21 cellular contexts compared by ENCODE assay signal in the genomic region with DNA sequence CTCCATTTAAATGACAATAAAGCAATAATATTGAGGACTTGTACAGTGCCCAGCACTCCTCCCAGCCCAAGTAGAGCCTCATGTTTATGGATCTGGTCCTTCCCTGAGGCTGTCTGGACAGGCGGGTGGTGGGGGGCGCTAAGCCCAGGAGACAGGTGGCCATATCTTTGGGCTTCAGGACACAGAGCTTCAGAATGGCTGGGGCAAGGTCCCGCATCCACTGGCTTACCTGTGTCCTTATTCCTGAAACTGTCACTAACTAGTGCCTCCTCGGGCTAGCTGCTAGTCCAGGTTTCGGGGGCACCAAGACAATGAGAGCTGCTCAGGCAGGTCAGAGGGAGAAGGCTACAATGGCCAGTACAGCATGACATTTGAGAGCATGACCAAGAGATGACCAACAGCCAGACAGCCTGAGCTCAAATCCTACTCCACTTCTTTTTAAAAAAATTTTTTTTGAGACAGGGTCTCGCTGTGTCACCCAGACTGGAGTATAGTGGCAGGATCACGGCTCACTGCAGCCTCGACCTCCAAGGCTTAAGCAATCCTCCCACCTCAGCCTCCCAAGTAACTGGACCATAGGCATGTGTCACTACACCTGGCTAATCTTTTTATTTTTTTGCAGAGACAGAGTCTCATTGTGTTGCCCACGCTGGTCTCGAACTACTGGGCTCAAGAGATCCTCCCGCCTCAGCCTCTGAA. TPM values are rescaled to one million over a fixed set of nuclear protein-coding genes. Genes with fewer than 3 reads are reported as not detected.
A peak's percentile ranks its signal among the peaks of the same experiment; 100 is the strongest.
DNase-seq lines count a peak whose midpoint lies in the region; ATAC-seq lines count a peak whose summit lies in the region.
"Had no signal": no experiment of that assay in that cellular context is flagged by ENCODE, and none has a peak within 500 bp of the region (broad histone marks: within the 10 kb centered on the region; RNA-seq: fewer than 3 reads in every experiment).

No MANE protein-coding gene starts in this region.

- H3K4me3 Mint-ChIP-seq in stimulated activated naive CD8-positive, alpha-beta T cell treated with anti-CD3 and anti-CD28 coated beads, Interleukin-15, Interleukin-2, amounts not matched to agents 100 ng/mL and 50 ng/mL, for 24 hours = no peak overlapping the region
- peak overlapping the region; percentile 2 for H3K4me3 Mint-ChIP-seq in activated naive CD8-positive, alpha-beta T cell
- H3K4me3 Mint-ChIP-seq: activated B cell treated with CpG ODN at 0.5 μM for 24 hours had no signal

- ATAC-seq in stimulated activated naive CD8-positive, alpha-beta T cell treated with anti-CD3 and anti-CD28 coated beads, Interleukin-15, Interleukin-2, amounts not matched to agents 100 U/mL and 50 U/mL, for 24 hours = no peak
- ATAC-seq: left lobe of liver, PC-3, right cardiac atrium had no signal

- H3K27ac ChIP-seq in temporal lobe (ENCODE audit: low read depth, low read length) = peak overlapping the region; percentile 75
- H3K27ac ChIP-seq: esophagus muscularis mucosa had no signal

- H3K27me3 Mint-ChIP-seq in stimulated activated naive CD8-positive, alpha-beta T cell treated with anti-CD3 and anti-CD28 coated beads, Interleukin-15, Interleukin-2, amounts not matched to agents 100 ng/mL and 50 ng/mL, for 24 hours = no peaks in the 10 kb centered on the region
- H3K27me3 Mint-ChIP-seq in activated naive CD8-positive, alpha-beta T cell = no peaks in the 10 kb centered on the region
- H3K27me3 Mint-ChIP-seq: activated B cell treated with CpG ODN at 0.5 μM for 24 hours had no signal

- H3K27ac Mint-ChIP-seq in stimulated activated naive CD8-positive, alpha-beta T cell treated with anti-CD3 and anti-CD28 coated beads, Interleukin-15, Interleukin-2, amounts not matched to agents 100 ng/mL and 50 ng/mL, for 24 hours = peak overlapping the region; percentile 42
- peak overlapping the region; percentile 85 for H3K27ac Mint-ChIP-seq in activated naive CD8-positive, alpha-beta T cell
- H3K27ac Mint-ChIP-seq: activated B cell treated with CpG ODN at 0.5 μM for 24 hours had no signal

- DNase-seq in stimulated activated naive CD8-positive, alpha-beta T cell treated with anti-CD3 and anti-CD28 coated beads, Interleukin-15, Interleukin-2, amounts not matched to agents 100 U/mL and 50 U/mL, for 24 hours = no peak
- DNase-seq in islet precursor cell (peak; percentile 43), NCI-H2107 (lab: John Stamatoyannopoulos, UW) (no peak)
- DNase-seq in activated CD8-positive, alpha-beta memory T cell treated with anti-CD3 and anti-CD28 coated beads for 24 hours = no peak
- no peak for DNase-seq in central memory CD4-positive, alpha-beta T cell
- DNase-seq: activated B cell treated with CpG ODN at 0.5 μM for 24 hours; activated CD8-positive, alpha-beta memory T cell treated with anti-CD3 and anti-CD28 coated beads, Interleukin-2, amount 50 U/mL, for 4 hours; DMS79 treated with DMSO at 0.1 percent for 48 hours; NCI-H1694 treated with DMSO at 0.1 percent for 48 hours; NCI-H226; PC-3; right cardiac atrium; SIG-M5; stimulated activated CD4-positive, alpha-beta T cell treated with anti-CD3 and anti-CD28 coated beads, Interleukin-15, amount 100 ng/mL, for 24 hours; T-helper 2 cell; transverse colon had no signal

- peaks cover 75% of the 10 kb centered on the region for H3K4me1 Mint-ChIP-seq in stimulated activated naive CD8-positive, alpha-beta T cell treated with anti-CD3 and anti-CD28 coated beads, Interleukin-15, Interleukin-2, amounts not matched to agents 100 ng/mL and 50 ng/mL, for 24 hours (ENCODE audit: low read depth)
- H3K4me1 Mint-ChIP-seq in activated naive CD8-positive, alpha-beta T cell (ENCODE audit: low read depth) = peaks cover 86% of the 10 kb centered on the region

- no peaks in the 10 kb centered on the region for H3K36me3 Mint-ChIP-seq in stimulated activated naive CD8-positive, alpha-beta T cell treated with anti-CD3 and anti-CD28 coated beads, Interleukin-15, Interleukin-2, amounts not matched to agents 100 ng/mL and 50 ng/mL, for 24 hours (ENCODE audit: low read depth)
- peaks cover 7% of the 10 kb centered on the region for H3K36me3 Mint-ChIP-seq in activated naive CD8-positive, alpha-beta T cell

- no peaks in the 10 kb centered on the region for H3K9me3 Mint-ChIP-seq in stimulated activated naive CD8-positive, alpha-beta T cell treated with anti-CD3 and anti-CD28 coated beads, Interleukin-15, Interleukin-2, amounts not matched to agents 100 ng/mL and 50 ng/mL, for 24 hours
- H3K9me3 Mint-ChIP-seq in activated naive CD8-positive, alpha-beta T cell (ENCODE audit: low read depth) = no peaks in the 10 kb centered on the region
- H3K9me3 Mint-ChIP-seq: activated B cell treated with CpG ODN at 0.5 μM for 24 hours had no signal

RNA-seq across cellular contexts. Expression of gene NOL4L, which starts 43.1 kb away (rescaled TPM):
- 23.1 TPM for total RNA-seq in temporal lobe
